ENCODE assay signal across 23 cellular contexts in the genomic region with DNA sequence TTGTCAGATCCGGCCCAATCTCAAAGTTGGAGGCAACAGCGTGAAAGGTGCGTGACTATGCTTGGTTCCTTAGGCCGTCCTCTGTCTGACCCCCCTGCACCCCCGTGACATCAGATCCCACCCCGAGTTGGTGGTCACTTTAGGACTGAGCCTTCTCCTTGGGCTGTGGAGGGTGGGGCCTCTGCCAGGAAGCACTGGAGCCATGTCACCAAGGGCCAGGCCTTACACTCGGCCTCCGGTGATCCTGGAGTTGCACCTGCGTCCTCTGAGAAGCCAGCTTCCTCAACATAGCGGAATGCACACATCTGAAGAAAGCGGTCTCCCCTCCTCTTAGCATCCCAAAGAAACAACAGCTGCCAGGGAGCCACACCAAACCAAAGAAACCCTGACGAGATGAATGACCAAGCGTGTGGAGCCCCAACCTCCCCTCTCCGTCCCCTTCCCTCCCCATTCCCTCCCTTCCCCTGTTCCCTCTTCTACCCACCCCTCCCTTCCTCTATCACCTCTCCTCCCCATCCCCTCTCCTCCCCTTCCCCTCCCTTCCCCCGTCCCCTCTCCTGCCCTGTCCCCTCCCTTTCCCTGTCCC.
DNase-seq lines count a peak whose midpoint lies in the region; ATAC-seq, FAIRE-seq and TF ChIP-seq lines count a peak whose summit lies in the region.
"Had no signal": no experiment of that assay in that cellular context is flagged by ENCODE, and none has a peak within 500 bp of the region (broad histone marks: within the 10 kb centered on the region; RNA-seq: fewer than 3 reads in every experiment).

No MANE protein-coding gene starts in this region.

- H3K27ac Mint-ChIP-seq in nephron = peak overlapping the region in 2 of 3 experiments; percentile 16 to 27
- H3K27ac Mint-ChIP-seq in CD8-positive, alpha-beta T cell = no peak overlapping the region
- H3K27ac Mint-ChIP-seq: CD4-positive, CD25-positive, alpha-beta regulatory T cell; CD8-positive, alpha-beta memory T cell; GM23338 had no signal

- no peaks in the 10 kb centered on the region for H3K36me3 Mint-ChIP-seq in nephron (ENCODE audit: low read depth)
- H3K36me3 Mint-ChIP-seq in CD8-positive, alpha-beta T cell = no peaks in the 10 kb centered on the region
- H3K36me3 Mint-ChIP-seq: CD4-positive, CD25-positive, alpha-beta regulatory T cell; CD8-positive, alpha-beta memory T cell had no signal

- no peak for TF ChIP-seq POLR2A in K562 (conservative IDR thresholded peaks at IDR 0.05)

- intact Hi-C loops in K562 (cut with micrococcal nuclease) = no loop called here
- intact Hi-C loops in CD8-positive, alpha-beta T cell (cut with DNase I, micrococcal nuclease) = no loop called here

- no peak overlapping the region for H3K27ac ChIP-seq in BLaER1
- H3K27ac ChIP-seq in K562 (ENCODE audit: extremely low read depth, low read depth, low read length) = no peak overlapping the region
- H3K27ac ChIP-seq in CD8-positive, alpha-beta T cell (ENCODE audit: low read depth, low read length) = no peak overlapping the region
- H3K27ac ChIP-seq: 22Rv1, C4-2B had no signal

- H3K4me3 ChIP-seq in BLaER1 (no peak overlapping the region), K562 (no peak overlapping the region)
- no peak overlapping the region for H3K4me3 ChIP-seq in CD8-positive, alpha-beta T cell (ENCODE audit: low read depth, low read length)
- H3K4me3 ChIP-seq: GM23338 had no signal

- ATAC-seq in K562 = peak; percentile 33; the same call in 2 of the 3 replicates
- no peak for ATAC-seq in CD8-positive, alpha-beta T cell
- ATAC-seq: GM23338 had no signal

- no peaks in the 10 kb centered on the region for H3K9me3 Mint-ChIP-seq in nephron
- no peaks in the 10 kb centered on the region for H3K9me3 Mint-ChIP-seq in CD8-positive, alpha-beta T cell
- H3K9me3 Mint-ChIP-seq: CD4-positive, CD25-positive, alpha-beta regulatory T cell; CD8-positive, alpha-beta memory T cell; GM23338 had no signal

- H3K9ac ChIP-seq in BLaER1 (no peak overlapping the region), K562 (ENCODE audit: insufficient read depth in 1 of 2, low read depth in 2 of 2, low read length in 2 of 2) (no peak overlapping the region)

- in situ Hi-C loops in K562 (cut with MboI) = no loop called here

- POLR2A ChIA-PET in K562 (lab: Yijun Ruan, JAX) = interaction anchor here (0.6 kb wide), 1 partner anchor 16 kb away, joined by 3 read pairs; no protein-coding TSS in a partner anchor
- POLR2A ChIA-PET in CD8-positive, alpha-beta T cell (lab: Charles Lee) = no interaction called here

- no peak overlapping the region for H2AFZ ChIP-seq in K562 (ENCODE audit: low read depth, low read length)
- H2AFZ ChIP-seq: GM23338 had no signal

- H3K4me2 ChIP-seq in BLaER1 (peak overlapping the region; percentile 74), K562 (ENCODE audit: insufficient read depth, low read length) (no peak overlapping the region)
- H3K4me2 ChIP-seq: GM23338 had no signal

- H3K27me3 ChIP-seq in BLaER1 (no peaks in the 10 kb centered on the region), K562 (ENCODE audit: control insufficient read depth in 2 of 2, insufficient read depth in 2 of 2, low read length in 2 of 2) (peaks cover 20 to 69% of the 10 kb centered on the region in 2 experiments)
- H3K27me3 ChIP-seq in CD8-positive, alpha-beta T cell (ENCODE audit: insufficient read depth, low read length) = no peaks in the 10 kb centered on the region
- H3K27me3 ChIP-seq: BE2C had no signal

- H3K36me3 ChIP-seq in BLaER1 = no peaks in the 10 kb centered on the region
- H3K36me3 ChIP-seq in K562 (ENCODE audit: control insufficient read depth, insufficient read depth, low read length) = no peaks in the 10 kb centered on the region
- no peaks in the 10 kb centered on the region for H3K36me3 ChIP-seq in CD8-positive, alpha-beta T cell (ENCODE audit: insufficient read depth, low read length)
- H3K36me3 ChIP-seq: BE2C had no signal

- H3K79me2 ChIP-seq in K562 (ENCODE audit: control insufficient read depth, insufficient read depth, low read length) = no peaks in the 10 kb centered on the region

- H3K4me3 Mint-ChIP-seq in nephron = no peak overlapping the region
- no peak overlapping the region for H3K4me3 Mint-ChIP-seq in CD8-positive, alpha-beta T cell
- H3K4me3 Mint-ChIP-seq: CD4-positive, CD25-positive, alpha-beta regulatory T cell; CD8-positive, alpha-beta memory T cell; GM23338 had no signal

- no peak for FAIRE-seq in K562 (lab: Jason Lieb, UNC)
- FAIRE-seq: A204.1, D721Med, GM12891, GM18507, H54 had no signal

- no peaks in the 10 kb centered on the region for H3K9me1 ChIP-seq in K562 (ENCODE audit: control insufficient read depth, insufficient read depth, low read length)

- H4K20me1 ChIP-seq in BLaER1 = no peaks in the 10 kb centered on the region
- H4K20me1 ChIP-seq in K562 (replicated peaks; ENCODE audit: control insufficient read depth, insufficient read depth, low read length) = 0 out of 2 replicates have a peak, but pooled peaks cover 3% of the 10 kb centered on the region

- TF ChIP-seq CTCF in K562 (IDR thresholded peaks at IDR 0.05 in 2 of 3, conservative IDR thresholded peaks at IDR 0.05 in 1 of 3; ENCODE audit: insufficient read depth in 2 of 3, low read depth in 1 of 3, low read length in 3 of 3) = no peak
- no peak for TF ChIP-seq CTCF in nephron (IDR thresholded peaks at IDR 0.05; ENCODE audit: unreplicated experiment in 3 of 3)
- TF ChIP-seq CTCF in CD8-positive, alpha-beta T cell (IDR thresholded peaks at IDR 0.05) = no peak

- WGBS in K562 (ENCODE audit: insufficient coverage, low coverage, missing lambda C conversion rate) = 5% methylated on average over 12 of the region's 15 CpGs

- no peak for TF ChIP-seq EP300 in K562 (IDR thresholded peaks at IDR 0.05; ENCODE audit: low read length)

- H3K9me3 ChIP-seq in BLaER1 = no peaks in the 10 kb centered on the region
- no peaks in the 10 kb centered on the region for H3K9me3 ChIP-seq in K562 (replicated peaks; ENCODE audit: control insufficient read depth, insufficient read depth, low read depth, low read length)
- no peaks in the 10 kb centered on the region for H3K9me3 ChIP-seq in CD8-positive, alpha-beta T cell (ENCODE audit: low read length)
- H3K9me3 ChIP-seq: BE2C had no signal

- peaks cover 22% of the 10 kb centered on the region for H3K27me3 Mint-ChIP-seq in nephron (ENCODE audit: low read depth)
- peaks cover 9% of the 10 kb centered on the region for H3K27me3 Mint-ChIP-seq in CD8-positive, alpha-beta T cell (ENCODE audit: low read depth)
- H3K27me3 Mint-ChIP-seq: CD4-positive, CD25-positive, alpha-beta regulatory T cell had no signal

- H3K4me1 ChIP-seq in BLaER1 (peaks cover 86% of the 10 kb centered on the region), K562 (replicated peaks in 1 of 2; ENCODE audit: control insufficient read depth in 2 of 2, insufficient read depth in 2 of 2, low read length in 2 of 2) (0 out of 5 replicates have a peak, but pooled peaks cover 0 to 2% of the 10 kb centered on the region in 2 experiments)
- no peaks in the 10 kb centered on the region for H3K4me1 ChIP-seq in CD8-positive, alpha-beta T cell (ENCODE audit: insufficient read depth, low read length)
- H3K4me1 ChIP-seq: BE2C had no signal

- peaks cover 22% of the 10 kb centered on the region for H3K4me1 Mint-ChIP-seq in nephron
- no peaks in the 10 kb centered on the region for H3K4me1 Mint-ChIP-seq in CD8-positive, alpha-beta T cell (ENCODE audit: low read depth)
- H3K4me1 Mint-ChIP-seq: CD4-positive, CD25-positive, alpha-beta regulatory T cell; CD8-positive, alpha-beta memory T cell had no signal

- DNase-seq in K562 (ENCODE audit: extremely low read depth in 1 of 4, low spot score in 3 of 4) (no peak), NCI-H2107 (lab: John Stamatoyannopoulos, UW) (no peak), DMS114 treated with DMSO at 0.1 percent for 48 hours (lab: John Stamatoyannopoulos, UW; ENCODE audit: unreplicated experiment) (no peak)
- no peak for DNase-seq in CD8-positive, alpha-beta T cell
- DNase-seq: AML-193; BE2C; CD4-positive, CD25-positive, alpha-beta regulatory T cell; CD8-positive, alpha-beta memory T cell; DMS 273 treated with DMSO at 0.1 percent for 48 hours; DMS53; DMS79 treated with DMSO at 0.1 percent for 48 hours; GF-D8; HCEC 1CT had no signal

- no peak for TF ChIP-seq RAD21 in K562 (CRISPR knock-in tag; conservative IDR thresholded peaks at IDR 0.05 in 1 of 2, IDR thresholded peaks at IDR 0.05 in 1 of 2)

- CTCF ChIA-PET in K562 (lab: Yijun Ruan, JAX; ENCODE audit: low intra/inter-chr PET ratio) = no interaction called here
- CTCF ChIA-PET in CD8-positive, alpha-beta T cell (lab: Charles Lee) = no interaction called here

- BruUV-seq in K562 (replicated peaks; lab: Mats Ljungman, UMichigan) = no TSS peak

TF ChIP-seq in K562, 482 proteins besides CTCF, POLR2A, EP300 and RAD21 (continues in another document):
- TF ChIP-seq KAT7 (CRISPR knock-in tag; IDR thresholded peaks at IDR 0.05; ENCODE audit: borderline replicate concordance) (no peak), COPS2 (conservative IDR thresholded peaks at IDR 0.05) (no peak), MCM7 (IDR thresholded peaks at IDR 0.05) (no peak), MTF1 (CRISPR knock-in tag; IDR thresholded peaks at IDR 0.05; ENCODE audit: borderline replicate concordance) (no peak), SMAD1 (IDR thresholded peaks at IDR 0.05; ENCODE audit: low read depth, low read length, partially characterized antibody) (no peak), TEAD1 (CRISPR knock-in tag; IDR thresholded peaks at IDR 0.05) (no peak), ZNF175 (CRISPR knock-in tag; IDR thresholded peaks at IDR 0.05; ENCODE audit: low read depth) (no peak), TOE1 (IDR thresholded peaks at IDR 0.05; ENCODE audit: borderline replicate concordance) (no peak), TOE1 (CRISPR knock-in tag; IDR thresholded peaks at IDR 0.05; ENCODE audit: borderline replicate concordance, low read depth) (no peak)
- TF ChIP-seq, protein P1, sequence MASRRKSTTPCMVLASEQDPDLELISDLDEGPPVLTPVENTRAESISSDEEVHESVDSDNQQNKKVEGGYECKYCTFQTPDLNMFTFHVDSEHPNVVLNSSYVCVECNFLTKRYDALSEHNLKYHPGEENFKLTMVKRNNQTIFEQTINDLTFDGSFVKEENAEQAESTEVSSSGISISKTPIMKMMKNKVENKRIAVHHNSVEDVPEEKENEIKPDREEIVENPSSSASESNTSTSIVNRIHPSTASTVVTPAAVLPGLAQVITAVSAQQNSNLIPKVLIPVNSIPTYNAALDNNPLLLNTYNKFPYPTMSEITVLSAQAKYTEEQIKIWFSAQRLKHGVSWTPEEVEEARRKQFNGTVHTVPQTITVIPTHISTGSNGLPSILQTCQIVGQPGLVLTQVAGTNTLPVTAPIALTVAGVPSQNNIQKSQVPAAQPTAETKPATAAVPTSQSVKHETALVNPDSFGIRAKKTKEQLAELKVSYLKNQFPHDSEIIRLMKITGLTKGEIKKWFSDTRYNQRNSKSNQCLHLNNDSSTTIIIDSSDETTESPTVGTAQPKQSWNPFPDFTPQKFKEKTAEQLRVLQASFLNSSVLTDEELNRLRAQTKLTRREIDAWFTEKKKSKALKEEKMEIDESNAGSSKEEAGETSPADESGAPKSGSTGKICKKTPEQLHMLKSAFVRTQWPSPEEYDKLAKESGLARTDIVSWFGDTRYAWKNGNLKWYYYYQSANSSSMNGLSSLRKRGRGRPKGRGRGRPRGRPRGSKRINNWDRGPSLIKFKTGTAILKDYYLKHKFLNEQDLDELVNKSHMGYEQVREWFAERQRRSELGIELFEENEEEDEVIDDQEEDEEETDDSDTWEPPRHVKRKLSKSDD (conservative IDR thresholded peaks at IDR 0.05; ENCODE audit: low read length) = no peak
